ENCODE assay signal across 8 cellular contexts in the genomic region with DNA sequence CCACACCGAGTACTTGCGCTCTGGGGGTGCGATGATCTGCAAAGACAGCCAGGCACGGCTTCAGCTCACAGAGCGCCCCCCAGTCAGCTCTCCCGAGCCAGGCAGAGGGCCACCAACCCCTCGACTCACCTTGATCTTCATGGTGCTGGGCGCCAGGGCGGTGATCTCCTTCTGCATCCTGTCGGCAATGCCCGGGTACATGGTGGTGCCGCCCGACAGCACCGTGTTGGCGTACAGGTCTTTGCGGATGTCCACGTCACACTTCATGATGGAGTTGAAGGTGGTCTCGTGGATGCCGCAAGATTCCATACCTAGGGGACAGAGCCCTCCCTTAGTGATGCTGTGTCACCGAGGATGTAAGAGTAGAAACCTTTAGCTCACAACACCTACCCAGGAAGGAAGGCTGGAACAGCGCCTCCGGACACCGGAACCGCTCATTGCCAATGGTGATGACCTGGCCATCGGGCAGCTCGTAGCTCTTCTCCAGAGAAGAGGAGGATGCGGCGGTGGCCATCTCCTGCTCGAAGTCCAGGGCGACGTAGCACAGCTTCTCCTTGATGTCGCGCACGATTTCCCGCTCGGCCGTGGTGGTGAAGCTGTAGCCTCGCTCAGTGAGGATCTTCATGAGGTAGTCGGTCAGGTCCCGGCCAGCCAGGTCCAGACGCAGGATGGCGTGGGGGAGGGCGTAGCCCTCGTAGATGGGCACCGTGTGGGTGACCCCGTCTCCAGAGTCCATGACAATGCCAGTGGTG. TPM values are rescaled to one million over a fixed set of nuclear protein-coding genes. Genes with fewer than 3 reads are reported as not detected.
DNase-seq lines count a peak whose midpoint lies in the region; ATAC-seq and TF ChIP-seq lines count a peak whose summit lies in the region.

No MANE protein-coding gene starts in this region.

- no peak overlapping the region for H2BK5ac ChIP-seq in mesendoderm (ENCODE audit: low read length)

- no peak for TF ChIP-seq CTCF in GM06990 (IDR thresholded peaks at IDR 0.05; ENCODE audit: insufficient read depth, low read length, poor library complexity, severe bottlenecking)
- no peak for TF ChIP-seq CTCF in RWPE2 (IDR thresholded peaks at IDR 0.05; ENCODE audit: poor library complexity, severe bottlenecking)
- no peak for TF ChIP-seq CTCF in colonic mucosa (IDR thresholded peaks at IDR 0.05)
- TF ChIP-seq CTCF in type B pancreatic cell (conservative IDR thresholded peaks at IDR 0.05) = no peak

- H3K9me3 ChIP-seq in RWPE2 (ENCODE audit: severe bottlenecking) (no peaks in the 10 kb centered on the region), colonic mucosa (no peaks in the 10 kb centered on the region)

- H3K4me2 ChIP-seq in mesendoderm (ENCODE audit: low read length) = peak overlapping the region; percentile 59

- no CpG with 5 or more reads among the region's 46 CpGs for WGBS in mesendoderm (ENCODE audit: extremely low coverage, insufficient coverage, low lambda C conversion rate)

- no peak overlapping the region for H3K18ac ChIP-seq in mesendoderm (ENCODE audit: low read length)

- no peak overlapping the region for H4K5ac ChIP-seq in mesendoderm (ENCODE audit: low read length)

- H3K4me3 ChIP-seq in GM06990 (replicated peaks; ENCODE audit: low read depth, low read length) (peak overlapping the region; percentile 83), RWPE2 (ENCODE audit: severe bottlenecking) (peak overlapping the region; percentile 66), colonic mucosa (peak overlapping the region; percentile 72), mesendoderm (ENCODE audit: low read length) (peak overlapping the region; percentile 98)

- H3K9ac ChIP-seq in colonic mucosa (ENCODE audit: low read depth in 2 of 2, low read length in 2 of 2) = peak overlapping the region; percentile 98
- H3K9ac ChIP-seq in mesendoderm (ENCODE audit: low read length) = peak overlapping the region; percentile 81

- H3K23ac ChIP-seq in mesendoderm (ENCODE audit: low read length) = peak overlapping the region; percentile 81

- H3K27ac ChIP-seq in RWPE2 (ENCODE audit: poor library complexity, severe bottlenecking) (peak overlapping the region; percentile 97), colonic mucosa (peak overlapping the region; percentile 93), mesendoderm (ENCODE audit: low read depth, low read length) (peak overlapping the region; percentile 8)

- H3K4ac ChIP-seq in mesendoderm (ENCODE audit: low read depth, low read length) = no peak overlapping the region

- no peaks in the 10 kb centered on the region for H3K27me3 ChIP-seq in GM06990 (replicated peaks; ENCODE audit: control insufficient read depth, insufficient read depth, low read length)
- H3K27me3 ChIP-seq in RWPE2 (ENCODE audit: insufficient read depth, poor library complexity, severe bottlenecking) = no peaks in the 10 kb centered on the region
- no peaks in the 10 kb centered on the region for H3K27me3 ChIP-seq in colonic mucosa
- no peaks in the 10 kb centered on the region for H3K27me3 ChIP-seq in mesendoderm (ENCODE audit: insufficient read depth, low read length, poor library complexity)

- H3K36me3 Mint-ChIP-seq in type B pancreatic cell = peaks cover 44% of the 10 kb centered on the region

- H3K4me1 ChIP-seq in RWPE2 (ENCODE audit: insufficient read depth, poor library complexity, severe bottlenecking) (peaks cover 3% of the 10 kb centered on the region), colonic mucosa (peaks cover 5% of the 10 kb centered on the region), mesendoderm (ENCODE audit: control insufficient read depth, low read depth, low read length) (no peaks in the 10 kb centered on the region)

- H2BK120ac ChIP-seq in mesendoderm (ENCODE audit: low read depth, low read length) = no peak overlapping the region

- peaks cover 2% of the 10 kb centered on the region for H3K79me1 ChIP-seq in mesendoderm (ENCODE audit: low read length)

- H3K4me3 Mint-ChIP-seq in type B pancreatic cell = peak overlapping the region; percentile 100

- peaks cover 22% of the 10 kb centered on the region for H3K4me1 Mint-ChIP-seq in type B pancreatic cell (ENCODE audit: unreplicated experiment)

- DNase-seq in GM06990 (ENCODE audit: extremely low read depth, insufficient read length) (no peak), RWPE2 (ENCODE audit: low spot score) (peak; percentile 71), colonic mucosa (peak; percentile 39), mesendoderm (no peak), type B pancreatic cell (ENCODE audit: extremely low spot score, unreplicated experiment) (peak; percentile 71), GDM1 (lab: John Stamatoyannopoulos, UW) (no peak)

- peak overlapping the region; percentile 98 for H3K56ac ChIP-seq in mesendoderm (ENCODE audit: low read length)

- H3K27me3 Mint-ChIP-seq in type B pancreatic cell = peaks cover 33% of the 10 kb centered on the region

- no peak overlapping the region for H4K8ac ChIP-seq in mesendoderm (ENCODE audit: low read depth, low read length)

- ATAC-seq in RWPE2 (ENCODE audit: low read depth) = no peak
- no peak for ATAC-seq in GM21717 (IDR thresholded peaks at IDR 0.05; ENCODE audit: unreplicated experiment)
- no peak for ATAC-seq in HG02970 (IDR thresholded peaks at IDR 0.05; ENCODE audit: low FRiP score, unreplicated experiment)

- peaks cover 28% of the 10 kb centered on the region for H3K36me3 ChIP-seq in GM06990 (ENCODE audit: control insufficient read depth, insufficient read depth, low read length)
- H3K36me3 ChIP-seq in RWPE2 (ENCODE audit: low read depth) = peaks cover 36% of the 10 kb centered on the region
- peaks cover 16% of the 10 kb centered on the region for H3K36me3 ChIP-seq in colonic mucosa
- H3K36me3 ChIP-seq in mesendoderm (ENCODE audit: control insufficient read depth, insufficient read depth, low read length) = peaks cover 23% of the 10 kb centered on the region

- no peaks in the 10 kb centered on the region for H3K9me3 Mint-ChIP-seq in type B pancreatic cell

- H2BK15ac ChIP-seq in mesendoderm (replicated peaks; ENCODE audit: low read depth) = no peak overlapping the region

- no peak overlapping the region for H2AK5ac ChIP-seq in mesendoderm (ENCODE audit: low read length)

- intact Hi-C loops in colonic mucosa (cut with DNase I) = no loop called here

- peaks cover 43% of the 10 kb centered on the region for H3K79me2 ChIP-seq in mesendoderm (ENCODE audit: control insufficient read depth, insufficient read depth, low read length)

- peak overlapping the region; percentile 100 for H3K27ac Mint-ChIP-seq in type B pancreatic cell

RNA-seq across cellular contexts. Expression of a gene that starts 1.6 kb away (rescaled TPM):
- 1,000 to 10,000 TPM; 4,489 to 4,790 TPM for total RNA-seq in colonic mucosa
- polyA plus RNA-seq in mesendoderm (2013, experiment 1 of 2) = 9,422 TPM
- 9,613 TPM for polyA plus RNA-seq in mesendoderm (2013, experiment 2 of 2)
- 3,089 and 3,451 TPM in 2 replicates for total RNA-seq in type B pancreatic cell (ENCODE audit: low replicate concordance)

RNA-seq across cellular contexts. Expression of a gene that starts 17.2 kb away (rescaled TPM):
- total RNA-seq in colonic mucosa = 1 to 10 TPM; 1.0 to 2.2 TPM
- polyA plus RNA-seq in mesendoderm (2013, experiment 1 of 2) = not detected
- polyA plus RNA-seq in mesendoderm (2013, experiment 2 of 2) = not detected
- total RNA-seq in type B pancreatic cell (ENCODE audit: low replicate concordance) = 3.6 and 3.8 TPM in 2 replicates

RNA-seq across cellular contexts. Expression of a gene that starts 41.2 kb away (rescaled TPM):
- 10 to 100 TPM; 16.5 to 34.3 TPM for total RNA-seq in colonic mucosa
- polyA plus RNA-seq in mesendoderm (2013, experiment 1 of 2) = 14.4 TPM
- 14.8 TPM for polyA plus RNA-seq in mesendoderm (2013, experiment 2 of 2)
- total RNA-seq in type B pancreatic cell (ENCODE audit: low replicate concordance) = 33.5 and 44.7 TPM in 2 replicates

Comparison
In these comparisons a context has a peak if more than half of its experiments do, and no peak if none do; other contexts are left out.
1. DNase-seq: peak in RWPE2 (single experiment), colonic mucosa (single experiment) and type B pancreatic cell (single experiment); none in GM06990 (single experiment), mesendoderm (single experiment) and GDM1 (single experiment).
2. H3K27ac ChIP-seq: peak in every context shown above with its lines; median percentile 97 in RWPE2; 93 in colonic mucosa; 8 in mesendoderm.
3. Peak in every context shown above with its lines, with median percentiles within 50 percentile points of each other: H3K4me3 ChIP-seq.